ENCODE assay signal across 1 cellular context in genomic region chr17:2195729-2196128, GRCh38.
TF ChIP-seq lines count a peak whose summit lies in the region.

No MANE protein-coding gene starts in this region.

TF ChIP-seq in IMR-90, 13 proteins besides CTCF, POLR2A, EP300 and RAD21:
- TF ChIP-seq USF2 (IDR thresholded peaks at IDR 0.05; ENCODE audit: low read depth, low read length) (no peak), SMC3 (IDR thresholded peaks at IDR 0.05; ENCODE audit: low read depth, low read length) (no peak), CEBPB (IDR thresholded peaks at IDR 0.05; ENCODE audit: low read depth, low read length) (no peak), MAZ (IDR thresholded peaks at IDR 0.05; ENCODE audit: borderline replicate concordance, low read depth, low read length) (no peak), NFE2L2 (IDR thresholded peaks at IDR 0.05; ENCODE audit: low read depth, low read length) (no peak), MAFK (IDR thresholded peaks at IDR 0.05; ENCODE audit: low read depth, low read length) (no peak), ELK1 (IDR thresholded peaks at IDR 0.05; ENCODE audit: borderline replicate concordance, low read depth, low read length) (no peak), MXI1 (IDR thresholded peaks at IDR 0.05; ENCODE audit: borderline replicate concordance, low read depth, low read length) (no peak), CHD1 (IDR thresholded peaks at IDR 0.05; ENCODE audit: low read depth, low read length) (no peak), RFX5 (IDR thresholded peaks at IDR 0.05; ENCODE audit: low read depth, low read length) (no peak), FOS (IDR thresholded peaks at IDR 0.05; ENCODE audit: low read depth, low read length) (no peak)
TF ChIP-seq in IMR-90: peak in this region for 0.
